15 cellular contexts compared by ENCODE assay signal in the genomic region with DNA sequence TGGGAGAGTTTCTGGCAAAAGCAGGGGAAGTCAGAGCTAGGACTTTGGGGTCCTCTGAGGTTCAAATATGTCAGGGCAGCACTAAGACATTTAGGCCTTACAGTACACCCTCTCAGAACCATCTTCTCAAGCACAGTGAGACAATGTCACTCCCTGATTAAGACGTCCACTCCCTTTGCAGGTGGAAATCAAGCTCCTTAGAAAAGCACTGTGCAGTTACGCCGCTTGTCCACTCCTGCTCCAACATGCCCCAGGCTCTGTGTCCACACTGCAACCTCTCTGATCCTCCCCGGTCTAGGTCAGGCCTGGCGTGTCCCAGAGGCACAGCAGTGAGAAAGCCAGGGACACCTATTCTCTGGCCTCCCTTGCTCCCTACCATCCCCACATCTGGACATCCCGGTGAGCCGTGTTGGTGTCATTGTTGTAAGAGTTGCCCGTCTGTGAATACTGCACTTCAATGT.
DNase-seq lines count a peak whose midpoint lies in the region; ATAC-seq and TF ChIP-seq lines count a peak whose summit lies in the region.
"Had no signal": no experiment of that assay in that cellular context is flagged by ENCODE, and none has a peak within 500 bp of the region (broad histone marks: within the 10 kb centered on the region; RNA-seq: fewer than 3 reads in every experiment).

No MANE protein-coding gene starts in this region.

- POLR2A ChIA-PET in IMR-90 (lab: Charles Lee; ENCODE audit: unreplicated experiment): no interaction called here

- H4K20me1 ChIP-seq in IMR-90 (ENCODE audit: insufficient read depth, low read length): no peaks in the 10 kb centered on the region

- H3K4me3 ChIP-seq in IMR-90 (ENCODE audit: insufficient read depth, low read depth, low read length) (no peak overlapping the region), neuronal stem cell (ENCODE audit: low read length in 2 of 2) (no peak overlapping the region)
- H3K4me3 ChIP-seq: A549, left ventricle myocardium inferior, SK-N-MC had no signal

- H3K36me3 ChIP-seq in IMR-90 (ENCODE audit: control insufficient read depth, insufficient read depth, low read length) (no peaks in the 10 kb centered on the region), neuronal stem cell (replicated peaks in 1 of 2; ENCODE audit: control insufficient read depth in 2 of 2, insufficient read depth in 2 of 2, low read length in 2 of 2) (no peaks in the 10 kb centered on the region)
- H3K36me3 ChIP-seq: left ventricle myocardium inferior had no signal

- H4K5ac ChIP-seq in IMR-90 (ENCODE audit: low read depth, low read length): no peak overlapping the region

- no peak overlapping the region for H2BK5ac ChIP-seq in IMR-90 (ENCODE audit: low read depth, low read length, poor library complexity, severe bottlenecking)
- H2BK5ac ChIP-seq in neuronal stem cell (ENCODE audit: low read length): no peak overlapping the region

- no peak overlapping the region for H3K4me2 ChIP-seq in IMR-90 (ENCODE audit: low read depth, low read length)
- H3K4me2 ChIP-seq in neuronal stem cell (ENCODE audit: insufficient read depth, low read length, poor library complexity, severe bottlenecking): no peak overlapping the region
- H3K4me2 ChIP-seq: A549 had no signal

- H3K18ac ChIP-seq in IMR-90 (ENCODE audit: low read depth, low read length) (no peak overlapping the region), neuronal stem cell (ENCODE audit: low read length) (peak overlapping the region; percentile 83)

- H2BK15ac ChIP-seq in IMR-90 (ENCODE audit: low read depth, low read length): no peak overlapping the region
- peak overlapping the region; percentile 28 for H2BK15ac ChIP-seq in neuronal stem cell (ENCODE audit: low read length)

- no peak overlapping the region for H3K27ac ChIP-seq in IMR-90 (ENCODE audit: insufficient read depth, low read length)
- no peak overlapping the region for H3K27ac ChIP-seq in neuronal stem cell (replicated peaks; ENCODE audit: low read length)
- H3K27ac ChIP-seq: A549, left ventricle myocardium inferior, SK-N-MC had no signal

- peak overlapping the region; percentile 18; the same call in 1 of the 2 replicates for H2BK120ac ChIP-seq in IMR-90 (ENCODE audit: low read depth, low read length)
- H2BK120ac ChIP-seq in neuronal stem cell (ENCODE audit: low read depth, low read length): no peak overlapping the region

- H3K36me3 Mint-ChIP-seq in activated T-cell treated with anti-CD3 and anti-CD28 coated beads, Interleukin-2, amount 50 U/mL, for 72 hours (ENCODE audit: insufficient read depth in 2 of 2): peaks cover 32 to 39% of the 10 kb centered on the region in 2 donors
- H3K36me3 Mint-ChIP-seq in activated T-cell treated with anti-CD3 and anti-CD28 coated beads, Interleukin-2, amount 50 U/mL, for 24 hours (ENCODE audit: low read depth): peaks cover 8% of the 10 kb centered on the region

- H2AFZ ChIP-seq in IMR-90 (replicated peaks; ENCODE audit: low read length, poor library complexity) (no peak overlapping the region), neuronal stem cell (ENCODE audit: low read length) (peak overlapping the region; percentile 47)

- H3K27me3 ChIP-seq in IMR-90 (ENCODE audit: control insufficient read depth, insufficient read depth, low read length) (no peaks in the 10 kb centered on the region), neuronal stem cell (ENCODE audit: control insufficient read depth in 3 of 3, insufficient read depth in 3 of 3, low read depth in 1 of 3, low read length in 3 of 3) (no peaks in the 10 kb centered on the region)

- no peak for TF ChIP-seq POLR2A in IMR-90 (IDR thresholded peaks at IDR 0.05; ENCODE audit: low read depth, low read length)

- no peak for TF ChIP-seq CTCF in IMR-90 (conservative IDR thresholded peaks at IDR 0.05; ENCODE audit: low read depth, low read length)

- H3K27ac Mint-ChIP-seq in activated T-cell treated with anti-CD3 and anti-CD28 coated beads, Interleukin-2, amount 50 U/mL, for 72 hours: peak overlapping the region; percentile 27
- no peak overlapping the region for H3K27ac Mint-ChIP-seq in activated T-cell treated with anti-CD3 and anti-CD28 coated beads, Interleukin-2, amount 50 U/mL, for 24 hours

- peak overlapping the region; percentile 46 for H2BK20ac ChIP-seq in IMR-90 (ENCODE audit: low read depth, low read length)

- no peak overlapping the region for H4K91ac ChIP-seq in IMR-90 (ENCODE audit: insufficient read depth, low read depth, low read length)
- peak overlapping the region; percentile 1 for H4K91ac ChIP-seq in neuronal stem cell (ENCODE audit: low read depth, low read length, poor library complexity)

- H3K4ac ChIP-seq in IMR-90 (ENCODE audit: low read depth, low read length): peak overlapping the region; percentile 11
- no peak overlapping the region for H3K4ac ChIP-seq in neuronal stem cell (ENCODE audit: low read length)

- H3K14ac ChIP-seq in IMR-90 (replicated peaks; ENCODE audit: low read depth, low read length): no peak overlapping the region
- no peak overlapping the region for H3K14ac ChIP-seq in neuronal stem cell (ENCODE audit: low read length)

- H3K79me1 ChIP-seq in IMR-90 (ENCODE audit: low read depth in 1 of 2, low read length in 2 of 2) (no peaks in the 10 kb centered on the region), neuronal stem cell (ENCODE audit: low read depth, low read length) (no peaks in the 10 kb centered on the region)

- H3K9ac ChIP-seq in IMR-90 (ENCODE audit: low read depth, low read length) (no peak overlapping the region), neuronal stem cell (ENCODE audit: low read depth, low read length, poor library complexity) (no peak overlapping the region)

- H2AK5ac ChIP-seq in IMR-90 (ENCODE audit: low read depth, low read length) (peak overlapping the region; percentile 79), neuronal stem cell (ENCODE audit: low read depth, low read length) (peak overlapping the region; percentile 3)

- no peaks in the 10 kb centered on the region for H3K27me3 Mint-ChIP-seq in activated T-cell treated with anti-CD3 and anti-CD28 coated beads, Interleukin-2, amount 50 U/mL, for 72 hours (ENCODE audit: low read depth)
- no peaks in the 10 kb centered on the region for H3K27me3 Mint-ChIP-seq in activated T-cell treated with anti-CD3 and anti-CD28 coated beads, Interleukin-2, amount 50 U/mL, for 24 hours

- H3K4me1 Mint-ChIP-seq in activated T-cell treated with anti-CD3 and anti-CD28 coated beads, Interleukin-2, amount 50 U/mL, for 72 hours (ENCODE audit: low read depth): peaks cover 41% of the 10 kb centered on the region
- peaks cover 39% of the 10 kb centered on the region for H3K4me1 Mint-ChIP-seq in activated T-cell treated with anti-CD3 and anti-CD28 coated beads, Interleukin-2, amount 50 U/mL, for 24 hours (ENCODE audit: low read depth)

- intact Hi-C loops in IMR-90 (cut with micrococcal nuclease): no loop called here

- DNase-seq in activated T-cell treated with anti-CD3 and anti-CD28 coated beads, Interleukin-2, amount 50 U/mL, for 72 hours: no peak
- DNase-seq in activated T-cell treated with anti-CD3 and anti-CD28 coated beads, Interleukin-2, amount 50 U/mL, for 24 hours: no peak
- DNase-seq in IMR-90 (no peak), neuronal stem cell (ENCODE audit: low spot score) (no peak), KBM-7 (no peak), NCI-H774 (lab: John Stamatoyannopoulos, UW) (no peak)
- DNase-seq in NK-92 treated with Interleukin-12 subunit alpha and Interleukin-12 subunit beta, amount 100 ng/mL, for 24 hours (lab: John Stamatoyannopoulos, UW): no peak
- DNase-seq: DMS 273 treated with DMSO at 0.1 percent for 48 hours, left ventricle myocardium inferior, NCI-H1436, NCI-H748 treated with DMSO at 0.1 percent for 48 hours had no signal

- no peak overlapping the region for H3K56ac ChIP-seq in IMR-90 (ENCODE audit: extremely low read depth, insufficient read depth, low read length)

- H3K9me3 ChIP-seq in IMR-90 (ENCODE audit: control insufficient read depth, insufficient read depth, low read length) (0 out of 2 replicates have a peak, but pooled peaks cover 3% of the 10 kb centered on the region), neuronal stem cell (replicated peaks in 1 of 2; ENCODE audit: control insufficient read depth in 2 of 2, insufficient read depth in 1 of 2, low read depth in 1 of 2, low read length in 2 of 2) (peaks cover 0 to 14% of the 10 kb centered on the region in 2 donors)
- H3K9me3 ChIP-seq: A549, left ventricle myocardium inferior had no signal

- dilution Hi-C loops in IMR-90 (cut with HindIII; ENCODE audit: low sequenced_read_pairs, unreplicated experiment): no loop called here

- H3K23ac ChIP-seq in IMR-90 (ENCODE audit: low read depth, low read length): no peak overlapping the region
- H3K23ac ChIP-seq in neuronal stem cell (ENCODE audit: low read depth, low read length, poor library complexity): no peak overlapping the region

- TF ChIP-seq RAD21 in IMR-90 (IDR thresholded peaks at IDR 0.05; ENCODE audit: low read length): no peak

- H4K8ac ChIP-seq in IMR-90 (ENCODE audit: low read depth in 2 of 2, low read length in 2 of 2) (no peak overlapping the region), neuronal stem cell (ENCODE audit: low read depth, low read length) (no peak overlapping the region)

- ATAC-seq in activated T-cell treated with anti-CD3 and anti-CD28 coated beads, Interleukin-2, amount 50 U/mL, for 72 hours (replicated peaks in 1 of 2): no peak
- ATAC-seq in HG02642 (IDR thresholded peaks at IDR 0.05; ENCODE audit: poor library complexity, unreplicated experiment) (peak; percentile 18), IMR-90 (ENCODE audit: low read depth) (no peak)
- ATAC-seq: A549, HCT116 had no signal

- H3K4me3 Mint-ChIP-seq in activated T-cell treated with anti-CD3 and anti-CD28 coated beads, Interleukin-2, amount 50 U/mL, for 72 hours: no peak overlapping the region
- H3K4me3 Mint-ChIP-seq in activated T-cell treated with anti-CD3 and anti-CD28 coated beads, Interleukin-2, amount 50 U/mL, for 24 hours: no peak overlapping the region

- H2AK9ac ChIP-seq in IMR-90 (replicated peaks; ENCODE audit: low read depth, low read length, poor library complexity): no peak overlapping the region

- peaks cover 14% of the 10 kb centered on the region for H3K9me1 ChIP-seq in IMR-90 (ENCODE audit: insufficient read depth, low read length)

- 94% methylated on average over 3 of the region's 8 CpGs; no CpG with 5 or more reads in 1 of the 2 experiments for WGBS in IMR-90 (ENCODE audit: extremely low coverage in 2 of 2, insufficient read length in 1 of 2), 2 experiments
- no CpG with 5 or more reads among the region's 8 CpGs for WGBS in neuronal stem cell (ENCODE audit: extremely low coverage in 2 of 2, insufficient read length in 2 of 2, insufficient replicate concordance in 1 of 2), 2 donors

- BruUV-seq in IMR-90 (replicated peaks; lab: Mats Ljungman, UMichigan): no TSS peak

- in situ Hi-C loops in IMR-90 (cut with MboI; ENCODE audit: low sequenced_read_pairs) (loop anchor here (25.0 kb wide), 1 partner anchor 534 kb away; the partner anchor contains the start of gene ID2), KBM-7 (cut with MboI; ENCODE audit: low pct_unique_long_range_greater_than_20kb, low sequenced_read_pairs) (no loop called here)

- H2BK12ac ChIP-seq in neuronal stem cell (ENCODE audit: low read length): no peak overlapping the region

- H3K4me1 ChIP-seq in IMR-90 (ENCODE audit: control insufficient read depth, insufficient read depth, low read length) (peaks cover 11% of the 10 kb centered on the region), neuronal stem cell (ENCODE audit: control insufficient read depth in 2 of 2, insufficient read depth in 1 of 2, low read depth in 1 of 2, low read length in 2 of 2) (peaks cover 8 to 11% of the 10 kb centered on the region in 2 donors)

- peaks cover 23 to 24% of the 10 kb centered on the region in 2 donors for H3K9me3 Mint-ChIP-seq in activated T-cell treated with anti-CD3 and anti-CD28 coated beads, Interleukin-2, amount 50 U/mL, for 72 hours
- peaks cover 22% of the 10 kb centered on the region for H3K9me3 Mint-ChIP-seq in activated T-cell treated with anti-CD3 and anti-CD28 coated beads, Interleukin-2, amount 50 U/mL, for 24 hours

- CTCF ChIA-PET in IMR-90 (lab: Yijun Ruan, JAX): no interaction called here
